Comparison of ENCODE assay signal across 8 cellular contexts in the genomic region with DNA sequence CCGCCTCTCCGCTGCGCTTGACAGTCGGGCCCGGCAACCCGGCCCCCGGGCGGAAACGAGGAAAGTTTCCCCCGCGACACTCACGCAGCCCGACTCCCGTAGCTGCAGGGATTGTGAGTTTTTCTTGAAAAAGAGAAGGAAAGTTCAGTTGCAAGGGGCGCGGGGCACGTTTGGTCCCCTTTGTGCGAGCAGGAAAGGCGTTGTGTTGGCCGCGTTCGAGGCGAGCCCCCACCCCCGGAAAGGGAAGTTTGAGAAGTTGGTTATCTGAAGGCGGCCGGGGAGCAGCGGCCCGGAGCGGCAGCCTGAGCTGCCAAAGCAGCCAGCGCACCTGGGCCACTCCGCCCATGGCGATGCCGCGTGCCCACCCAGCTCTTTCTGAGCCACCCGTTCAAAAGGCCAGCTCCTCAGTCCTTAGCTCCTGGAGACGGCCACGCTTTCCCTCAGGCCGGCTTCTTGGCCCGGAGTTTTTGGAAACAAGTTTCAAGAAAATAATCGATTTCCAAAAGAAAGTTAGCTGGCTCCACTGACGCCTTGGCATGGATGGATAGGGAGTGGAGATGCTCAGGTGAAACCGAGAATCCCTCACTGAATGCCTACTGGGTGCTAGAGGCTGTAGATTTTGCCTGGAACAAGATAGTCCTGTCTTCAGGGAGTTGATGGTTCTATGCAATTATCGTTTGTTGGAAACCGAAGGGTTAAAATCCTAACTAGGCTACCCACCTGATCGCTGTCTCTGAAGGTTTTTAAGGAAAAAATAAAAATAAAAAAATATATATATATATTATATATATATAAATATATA. TPM values are rescaled to one million over a fixed set of nuclear protein-coding genes. Genes with fewer than 3 reads are reported as not detected.
DNase-seq lines count a peak whose midpoint lies in the region; ATAC-seq, FAIRE-seq and TF ChIP-seq lines count a peak whose summit lies in the region.

No MANE protein-coding gene starts in this region.

- H2AK5ac ChIP-seq in mesendoderm (ENCODE audit: low read length) = no peak overlapping the region

- no peaks in the 10 kb centered on the region for H3K9me2 ChIP-seq in DOHH2 (replicated peaks; ENCODE audit: control insufficient read depth, low read length)

- peak overlapping the region; percentile 22 for H3K4ac ChIP-seq in mesendoderm (ENCODE audit: low read depth, low read length)

- peak overlapping the region; percentile 85 for H3K9ac ChIP-seq in mesendoderm (ENCODE audit: low read length)

- peak overlapping the region; percentile 91 for H3K18ac ChIP-seq in mesendoderm (ENCODE audit: low read length)

- H2BK5ac ChIP-seq in mesendoderm (ENCODE audit: low read length) = no peak overlapping the region

- H3K4me2 ChIP-seq in DOHH2 (ENCODE audit: low read length) (peak overlapping the region; percentile 92), mesendoderm (ENCODE audit: low read length) (peak overlapping the region; percentile 91)

- no CpG with 5 or more reads among the region's 45 CpGs for WGBS in mesendoderm (ENCODE audit: extremely low coverage, insufficient coverage, low lambda C conversion rate)

- H4K8ac ChIP-seq in mesendoderm (ENCODE audit: low read depth, low read length) = no peak overlapping the region

- H3K27me3 ChIP-seq in DOHH2 (ENCODE audit: control insufficient read depth, low read length) = no peaks in the 10 kb centered on the region
- H3K27me3 ChIP-seq in mesendoderm (ENCODE audit: insufficient read depth, low read length, poor library complexity) = no peaks in the 10 kb centered on the region

- peak; percentile 36 for ATAC-seq in GM21786 (IDR thresholded peaks at IDR 0.05; ENCODE audit: unreplicated experiment)

- H3K9me3 ChIP-seq in DOHH2 (ENCODE audit: control insufficient read depth, insufficient read depth, low read length) = no peaks in the 10 kb centered on the region

- no peak overlapping the region for H4K5ac ChIP-seq in mesendoderm (ENCODE audit: low read length)

- peak overlapping the region; percentile 91 for H3K56ac ChIP-seq in mesendoderm (ENCODE audit: low read length)

- peaks cover 23% of the 10 kb centered on the region for H3F3A ChIP-seq in DOHH2 (ENCODE audit: control insufficient read depth, insufficient read depth)

- peaks cover 5% of the 10 kb centered on the region for H3K79me1 ChIP-seq in mesendoderm (ENCODE audit: low read length)

- H3K4me3 ChIP-seq in DOHH2 (ENCODE audit: low read length) (peak overlapping the region; percentile 88), mesendoderm (ENCODE audit: low read length) (peak overlapping the region; percentile 67)

- no peak for TF ChIP-seq CTCF in DOHH2 (IDR thresholded peaks at IDR 0.05; ENCODE audit: low read depth, low read length, poor library complexity, severe bottlenecking)

- peaks cover 54% of the 10 kb centered on the region for H3K79me2 ChIP-seq in DOHH2 (ENCODE audit: control insufficient read depth, low read length)
- peaks cover 15% of the 10 kb centered on the region for H3K79me2 ChIP-seq in mesendoderm (ENCODE audit: control insufficient read depth, insufficient read depth, low read length)

- peak overlapping the region; percentile 25 for H2BK15ac ChIP-seq in mesendoderm (replicated peaks; ENCODE audit: low read depth)

- peaks cover 6% of the 10 kb centered on the region for H3K36me3 ChIP-seq in DOHH2 (ENCODE audit: control insufficient read depth, low read length)
- no peaks in the 10 kb centered on the region for H3K36me3 ChIP-seq in mesendoderm (ENCODE audit: control insufficient read depth, insufficient read depth, low read length)

- no peak for FAIRE-seq in RCC 7860 (lab: Jason Lieb, UNC)

- no peak overlapping the region for H3K23ac ChIP-seq in mesendoderm (ENCODE audit: low read length)

- peak overlapping the region; percentile 52 for H2BK120ac ChIP-seq in mesendoderm (ENCODE audit: low read depth, low read length)

- peak overlapping the region; percentile 81 for H3K27ac ChIP-seq in DOHH2 (ENCODE audit: low read depth, low read length)
- peak overlapping the region; percentile 63 for H3K27ac ChIP-seq in mesendoderm (ENCODE audit: low read depth, low read length)

- no peaks in the 10 kb centered on the region for H4K20me1 ChIP-seq in DOHH2 (ENCODE audit: control insufficient read depth, insufficient read depth, low read depth, low read length)

- peak; percentile 55 for DNase-seq in LHCN-M2 (ENCODE audit: low read depth)
- peak; percentile 76 for DNase-seq in activated CD4-positive, alpha-beta T cell treated with anti-CD3 and anti-CD28 coated beads for 48 hours
- DNase-seq in effector CD4-positive, alpha-beta T cell = peak; percentile 46
- peak; percentile 80 for DNase-seq in mesendoderm
- DNase-seq in stimulated activated CD8-positive, alpha-beta memory T cell treated with anti-CD3 and anti-CD28 coated beads, Interleukin-4, amount 100 ng/mL, for 48 hours = peak; percentile 77
- no peak for DNase-seq in RCC 7860 (ENCODE audit: low spot score)

- H3K4me1 ChIP-seq in DOHH2 (ENCODE audit: control insufficient read depth, low read length) (peaks cover 85% of the 10 kb centered on the region), mesendoderm (ENCODE audit: control insufficient read depth, low read depth, low read length) (peaks cover 4% of the 10 kb centered on the region)

RNA-seq across cellular contexts. Expression of a gene that starts 0.8 kb away (rescaled TPM):
- 278 and 330 TPM in 2 replicates for total RNA-seq in LHCN-M2 (2014; rRNA removed)
- polyA plus RNA-seq in LHCN-M2 (2012) = 121 TPM
- 2.6 TPM for polyA plus RNA-seq in mesendoderm (2013, experiment 1 of 2)
- polyA plus RNA-seq in mesendoderm (2013, experiment 2 of 2) = 2.6 TPM
